10 cellular contexts compared by ENCODE assay signal in the genomic region with DNA sequence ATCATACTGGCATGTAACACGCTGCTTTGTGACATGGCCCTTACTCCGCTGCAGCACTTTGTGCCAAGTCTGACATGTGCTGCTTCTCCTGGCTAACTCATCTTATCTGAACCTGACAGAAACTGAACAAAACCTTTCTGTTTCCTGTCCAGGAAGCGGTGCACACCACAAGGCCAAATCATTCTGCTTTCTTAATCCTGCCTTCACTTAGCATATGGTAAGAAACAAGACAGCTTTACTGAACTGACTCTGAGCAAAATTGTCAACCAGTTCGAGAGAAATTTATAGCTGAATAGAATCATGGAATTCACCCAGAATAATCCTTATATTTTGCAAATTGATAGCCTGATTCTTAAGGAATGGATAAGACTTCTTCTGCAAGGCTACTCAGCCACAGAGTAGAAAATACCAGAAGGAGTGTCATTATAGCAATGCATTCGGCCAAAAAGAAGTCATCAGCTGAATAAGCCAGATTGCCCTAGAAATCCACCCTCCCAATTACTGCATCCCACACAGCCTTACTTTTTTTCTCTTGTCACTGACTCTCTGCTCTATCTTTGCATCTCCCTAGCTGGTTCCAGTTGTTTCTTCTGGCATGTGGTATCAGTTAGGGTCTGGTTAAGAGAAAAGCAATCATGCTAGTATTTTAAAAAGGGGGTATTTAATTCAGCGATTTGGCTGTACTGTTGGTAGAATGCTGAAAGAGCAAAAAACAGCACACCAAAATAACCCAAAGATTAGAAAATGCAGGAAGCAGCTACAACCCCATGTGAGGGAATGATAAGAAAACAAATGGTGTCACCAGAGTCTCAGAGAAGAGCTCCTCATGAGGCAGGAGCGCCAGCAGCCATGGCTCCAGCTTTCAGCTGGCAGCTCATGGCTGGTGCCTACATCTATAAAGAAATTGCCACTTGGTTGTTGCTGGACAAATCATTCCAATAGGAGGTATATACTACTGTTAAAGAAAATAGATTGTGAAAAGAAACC. TPM values are rescaled to one million over a fixed set of nuclear protein-coding genes. Genes with fewer than 3 reads are reported as not detected.
A peak's percentile ranks its signal among the peaks of the same experiment; 100 is the strongest.
DNase-seq lines count a peak whose midpoint lies in the region; ATAC-seq and TF ChIP-seq lines count a peak whose summit lies in the region.
"Had no signal": no experiment of that assay in that cellular context is flagged by ENCODE, and none has a peak within 500 bp of the region (broad histone marks: within the 10 kb centered on the region; RNA-seq: fewer than 3 reads in every experiment).

No MANE protein-coding gene starts in this region.

- H3K4me3 Mint-ChIP-seq in activated CD8-positive, alpha-beta T cell treated with anti-CD3 and anti-CD28 coated beads, Interleukin-2, amount 10 ng/mL, durations not matched to agents 7 days and 5 days: peak overlapping the region; percentile 1

- CTCF ChIA-PET in activated CD8-positive, alpha-beta T cell treated with anti-CD3 and anti-CD28 coated beads, Interleukin-2, amount 10 ng/mL, durations not matched to agents 7 days and 5 days (lab: Charles Lee): interaction anchor here (0.7 to 3.0 kb wide), 4 partner anchors 8 to 382 kb away, joined by 3 to 14 read pairs (median 5); no protein-coding TSS in a partner anchor

- H3K4me3 ChIP-seq in GM12864 (ENCODE audit: low read depth, low read length): no peak overlapping the region
- H3K4me3 ChIP-seq in foreskin fibroblast (ENCODE audit: low read depth in 1 of 2, low read length in 2 of 2): no peak overlapping the region
- H3K4me3 ChIP-seq: heart left ventricle had no signal

- H3K27ac Mint-ChIP-seq in activated CD8-positive, alpha-beta T cell treated with anti-CD3 and anti-CD28 coated beads, Interleukin-2, amount 10 ng/mL, durations not matched to agents 7 days and 5 days: peak overlapping the region; percentile 83

- peaks cover 3% of the 10 kb centered on the region for H3K27me3 Mint-ChIP-seq in activated CD8-positive, alpha-beta T cell treated with anti-CD3 and anti-CD28 coated beads, Interleukin-2, amount 10 ng/mL, durations not matched to agents 7 days and 5 days (ENCODE audit: low read depth)

- ATAC-seq in GM19452 (IDR thresholded peaks at IDR 0.05; ENCODE audit: unreplicated experiment): peak; percentile 89
- ATAC-seq in HG03139 (IDR thresholded peaks at IDR 0.05; ENCODE audit: unreplicated experiment): peak; percentile 88
- peak; percentile 93 for ATAC-seq in activated CD8-positive, alpha-beta T cell treated with anti-CD3 and anti-CD28 coated beads, Interleukin-2, amount 10 ng/mL, durations not matched to agents 7 days and 5 days

- POLR2A ChIA-PET in activated CD8-positive, alpha-beta T cell treated with anti-CD3 and anti-CD28 coated beads, Interleukin-2, amount 10 ng/mL, durations not matched to agents 7 days and 5 days (lab: Charles Lee): no interaction called here

- no peak for TF ChIP-seq CTCF in GM12864 (IDR thresholded peaks at IDR 0.05; ENCODE audit: low read depth, low read length, missing control alignments)
- no peak for TF ChIP-seq CTCF in foreskin fibroblast (IDR thresholded peaks at IDR 0.05; ENCODE audit: low read depth, low read length)

- no peaks in the 10 kb centered on the region for H3K9me3 Mint-ChIP-seq in activated CD8-positive, alpha-beta T cell treated with anti-CD3 and anti-CD28 coated beads, Interleukin-2, amount 10 ng/mL, durations not matched to agents 7 days and 5 days (ENCODE audit: insufficient read depth)

- peak; percentile 42 for DNase-seq in GM12864 (ENCODE audit: low read depth)
- peak; percentile 63 for DNase-seq in activated CD8-positive, alpha-beta T cell treated with anti-CD3 and anti-CD28 coated beads, Interleukin-2, amount 10 ng/mL, durations not matched to agents 7 days and 5 days
- no peak for DNase-seq in NCI-H748 treated with DMSO at 0.1 percent for 48 hours (lab: John Stamatoyannopoulos, UW)
- no peak for DNase-seq in foreskin fibroblast
- DNase-seq in cerebellum (ENCODE audit: low spot score): no peak
- no peak for DNase-seq in activated T-cell treated with anti-CD3 and anti-CD28 coated beads, Interleukin-2, amount 50 U/mL, for 1 hour
- DNase-seq: heart left ventricle, NCI-H510A had no signal

- no peaks in the 10 kb centered on the region for H3K36me3 Mint-ChIP-seq in activated CD8-positive, alpha-beta T cell treated with anti-CD3 and anti-CD28 coated beads, Interleukin-2, amount 10 ng/mL, durations not matched to agents 7 days and 5 days (ENCODE audit: low read depth)

- H3K4me1 Mint-ChIP-seq in activated CD8-positive, alpha-beta T cell treated with anti-CD3 and anti-CD28 coated beads, Interleukin-2, amount 10 ng/mL, durations not matched to agents 7 days and 5 days (ENCODE audit: low read depth): peaks cover 41% of the 10 kb centered on the region

RNA-seq across cellular contexts. Expression of a gene that starts 41.7 kb away (rescaled TPM):
- total RNA-seq in activated CD8-positive, alpha-beta T cell treated with anti-CD3 and anti-CD28 coated beads, Interleukin-2, amount 10 ng/mL, durations not matched to agents 7 days and 5 days: not detected
- total RNA-seq in cerebellum: not detected

Comparison
In these comparisons a context has a peak if more than half of its experiments do, and no peak if none do; other contexts are left out.
1. DNase-seq: peak in GM12864 (single experiment) and activated CD8-positive, alpha-beta T cell treated with anti-CD3 and anti-CD28 coated beads, Interleukin-2, amount 10 ng/mL, durations not matched to agents 7 days and 5 days (single experiment); none in NCI-H748 treated with DMSO at 0.1 percent for 48 hours (single experiment), foreskin fibroblast (0 of 2), cerebellum (single experiment) and activated T-cell treated with anti-CD3 and anti-CD28 coated beads, Interleukin-2, amount 50 U/mL, for 1 hour (single experiment).
2. Peak in every context shown above with its lines, with median percentiles within 50 percentile points of each other: ATAC-seq.